ENCODE assay signal across 1 cellular context in the genomic region with DNA sequence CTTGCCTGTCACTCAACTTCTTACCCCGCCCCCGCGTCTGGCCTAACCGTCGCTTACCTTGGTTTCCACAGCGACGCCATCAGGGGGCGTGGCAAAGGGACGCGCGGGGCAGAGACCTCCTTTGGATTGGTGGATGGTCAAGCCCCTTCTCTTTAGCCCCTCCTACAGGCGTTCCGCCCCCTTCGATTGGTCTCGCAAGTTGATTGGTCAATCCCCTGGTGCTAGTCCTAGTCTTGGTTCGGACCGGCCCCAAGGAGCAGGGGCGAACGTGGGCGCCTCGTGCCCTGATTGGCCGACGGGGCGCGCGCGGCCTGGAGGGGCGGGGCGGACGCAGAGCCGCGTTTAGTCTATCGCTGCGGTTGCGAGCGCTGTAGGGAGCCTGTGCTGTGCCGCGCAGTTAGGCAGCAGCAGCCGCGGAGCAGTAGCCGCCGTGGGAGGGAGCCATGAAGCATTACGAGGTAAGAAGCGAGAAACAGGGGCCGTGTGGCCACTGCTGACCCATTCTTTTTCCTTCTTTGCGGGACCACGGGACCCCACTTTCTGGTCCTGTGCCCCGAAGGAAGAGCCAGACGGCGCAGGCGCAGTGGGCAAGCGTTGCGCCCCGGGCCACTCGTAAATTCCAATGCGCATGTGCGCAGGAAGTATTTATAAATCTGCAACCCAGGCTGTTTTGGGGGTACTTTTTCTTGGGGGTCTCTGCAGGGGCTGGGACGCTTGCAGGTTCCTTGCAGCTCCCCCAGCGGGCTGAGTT.
TF ChIP-seq lines count a peak whose summit lies in the region.

TECR (plus strand) TSS at position 341 of the 751 bp plus-strand sequence; CDS start at position 444, 103 bp downstream.

TF ChIP-seq in HCT116, 20 proteins besides CTCF, POLR2A, EP300 and RAD21 (continued from another document):
- TF ChIP-seq ZBTB33 (IDR thresholded peaks at IDR 0.05; ENCODE audit: extremely low read depth, insufficient replicate concordance, low read length) (no peak), ZNF274 (IDR thresholded peaks at IDR 0.05; ENCODE audit: low read depth, low read length) (no peak), CEBPB (IDR thresholded peaks at IDR 0.05; ENCODE audit: low read depth) (no peak), ATF3 (IDR thresholded peaks at IDR 0.05) (no peak), CBX3 (IDR thresholded peaks at IDR 0.05; ENCODE audit: low read depth) (no peak), YY1 (IDR thresholded peaks at IDR 0.05; ENCODE audit: extremely low read depth, insufficient replicate concordance, low read depth, low read length) (no peak), SRF (IDR thresholded peaks at IDR 0.05; ENCODE audit: low read depth) (no peak), TCF7L2 (IDR thresholded peaks at IDR 0.05; ENCODE audit: borderline replicate concordance, extremely low read depth, insufficient read depth, insufficient read length) (no peak), ELF1 (IDR thresholded peaks at IDR 0.05; ENCODE audit: borderline replicate concordance, low read depth) (no peak)
- TF ChIP-seq, protein P1, sequence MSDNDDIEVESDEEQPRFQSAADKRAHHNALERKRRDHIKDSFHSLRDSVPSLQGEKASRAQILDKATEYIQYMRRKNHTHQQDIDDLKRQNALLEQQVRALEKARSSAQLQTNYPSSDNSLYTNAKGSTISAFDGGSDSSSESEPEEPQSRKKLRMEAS (IDR thresholded peaks at IDR 0.05) = peak; percentile 63; the same call in 1 of the 2 replicates
